In genomic region chr6:82208914-82209313, GRCh38 we compare ENCODE assay signal across 17 cellular contexts.
"Had no signal": no experiment of that assay in that cellular context is flagged by ENCODE, and none has a peak within 500 bp of the region (broad histone marks: within the 10 kb centered on the region; RNA-seq: fewer than 3 reads in every experiment).

No MANE protein-coding gene starts in this region.

- H3K36me3 ChIP-seq: prostate gland had no signal

- DNase-seq: activated CD4-positive, alpha-beta T cell treated with anti-CD3 and anti-CD28 coated beads, Interleukin-2, amount 50 U/mL, for 1 hour; activated CD4-positive, CD25-positive, alpha-beta regulatory T cell treated with anti-CD3 and anti-CD28 coated beads, Interleukin-2, amount 50 U/mL, for 72 hours; activated gamma-delta T cell treated with Interleukin-2 at 50 U/mL for 16 hours; activated T-cell treated with anti-CD3 and anti-CD28 coated beads, Interleukin-2, amount 50 U/mL, for 72 hours; adrenal gland; caudate nucleus; dorsolateral prefrontal cortex; foreskin keratinocyte; stimulated activated CD4-positive, alpha-beta T cell treated with anti-CD3 and anti-CD28 coated beads, Interleukin-2, amount 100 ng/mL, for 24 hours had no signal

- H3K27me3 ChIP-seq: adrenal gland, dorsolateral prefrontal cortex, foreskin keratinocyte, right atrium auricular region, tibial nerve had no signal

- FAIRE-seq: colon, keratinocyte, urothelium cell line had no signal

- H3K27ac Mint-ChIP-seq: activated naive CD4-positive, alpha-beta T cell treated with anti-CD3 and anti-CD28 coated beads, Interleukin-2, amount 50 U/mL, for 72 hours; activated T-cell treated with anti-CD3 and anti-CD28 coated beads, Interleukin-2, amount 50 U/mL, for 72 hours; stimulated activated naive CD8-positive, alpha-beta T cell treated with anti-CD3 and anti-CD28 coated beads, Interleukin-15, Interleukin-2, amounts not matched to agents 100 ng/mL and 50 ng/mL, for 24 hours had no signal

- H3K4me3 ChIP-seq: adrenal gland, dorsolateral prefrontal cortex, prostate gland, right atrium auricular region, tibial nerve had no signal

- H3K27me3 Mint-ChIP-seq: stimulated activated naive CD8-positive, alpha-beta T cell treated with anti-CD3 and anti-CD28 coated beads, Interleukin-15, Interleukin-2, amounts not matched to agents 100 ng/mL and 50 ng/mL, for 24 hours had no signal

- ATAC-seq: activated naive CD4-positive, alpha-beta T cell treated with anti-CD3 and anti-CD28 coated beads, Interleukin-2, amount 50 U/mL, for 72 hours; activated T-cell treated with anti-CD3 and anti-CD28 coated beads, Interleukin-2, amount 50 U/mL, for 72 hours; foreskin keratinocyte had no signal

- H3K9me3 Mint-ChIP-seq: activated naive CD4-positive, alpha-beta T cell treated with anti-CD3 and anti-CD28 coated beads, Interleukin-2, amount 50 U/mL, for 72 hours; activated T-cell treated with anti-CD3 and anti-CD28 coated beads, Interleukin-2, amount 50 U/mL, for 72 hours; stimulated activated naive CD8-positive, alpha-beta T cell treated with anti-CD3 and anti-CD28 coated beads, Interleukin-15, Interleukin-2, amounts not matched to agents 100 ng/mL and 50 ng/mL, for 24 hours had no signal

- H3K4me3 Mint-ChIP-seq: activated T-cell treated with anti-CD3 and anti-CD28 coated beads, Interleukin-2, amount 50 U/mL, for 72 hours; stimulated activated naive CD8-positive, alpha-beta T cell treated with anti-CD3 and anti-CD28 coated beads, Interleukin-15, Interleukin-2, amounts not matched to agents 100 ng/mL and 50 ng/mL, for 24 hours had no signal
